29 cellular contexts compared by ENCODE assay signal in genomic region chr14:75005357-75005756, GRCh38. TPM values are rescaled to one million over a fixed set of nuclear protein-coding genes. Genes with fewer than 3 reads are reported as not detected.
A peak's percentile ranks its signal among the peaks of the same experiment; 100 is the strongest.
DNase-seq lines count a peak whose midpoint lies in the region; ATAC-seq and TF ChIP-seq lines count a peak whose summit lies in the region.
"Had no signal": no experiment of that assay in that cellular context is flagged by ENCODE, and none has a peak within 500 bp of the region (broad histone marks: within the 10 kb centered on the region; RNA-seq: fewer than 3 reads in every experiment).

No MANE protein-coding gene starts in this region.

- H3K79me1 ChIP-seq in H9 (ENCODE audit: insufficient read depth, low read depth, low read length, poor library complexity, severe bottlenecking) = peaks cover 7% of the 10 kb centered on the region

- H2BK15ac ChIP-seq in H9 (ENCODE audit: low read depth, low read length) = no peak overlapping the region

- peak overlapping the region in 2 of 3 donors; percentile 7 to 98 for H3K27ac Mint-ChIP-seq in CD4-positive, CD25-positive, alpha-beta regulatory T cell
- H3K27ac Mint-ChIP-seq in activated T-helper 17 cell treated with anti-CD3 and anti-CD28 coated beads, Interleukin-2, amount 50 U/mL, for 72 hours = peak overlapping the region; percentile 99
- H3K27ac Mint-ChIP-seq in nephron = no peak overlapping the region
- H3K27ac Mint-ChIP-seq in H9 = no peak overlapping the region
- H3K27ac Mint-ChIP-seq: activated CD4-positive, alpha-beta T cell treated with anti-CD3 and anti-CD28 coated beads for 36 hours had no signal

- H3K79me2 ChIP-seq in DND-41 (ENCODE audit: insufficient read depth, low read length) (peaks cover 22% of the 10 kb centered on the region), H9 (ENCODE audit: insufficient read depth, low read length) (peaks cover 6% of the 10 kb centered on the region; the same call in 1 of the 2 replicates)

- H3K9me3 Mint-ChIP-seq in CD4-positive, CD25-positive, alpha-beta regulatory T cell = peaks cover 0 to 2% (median 0%) of the 10 kb centered on the region in 7 donors
- no peaks in the 10 kb centered on the region for H3K9me3 Mint-ChIP-seq in activated T-helper 17 cell treated with anti-CD3 and anti-CD28 coated beads, Interleukin-2, amount 50 U/mL, for 72 hours
- H3K9me3 Mint-ChIP-seq in nephron (peaks cover 7% of the 10 kb centered on the region), H9 (peaks cover 3 to 4% of the 10 kb centered on the region in 2 experiments; a peak in 1 of 5 replicates)

- peaks cover 54% of the 10 kb centered on the region for H3K36me3 Mint-ChIP-seq in CD4-positive, CD25-positive, alpha-beta regulatory T cell
- peaks cover 78% of the 10 kb centered on the region for H3K36me3 Mint-ChIP-seq in activated T-helper 17 cell treated with anti-CD3 and anti-CD28 coated beads, Interleukin-2, amount 50 U/mL, for 72 hours (ENCODE audit: low read depth)
- H3K36me3 Mint-ChIP-seq in nephron (ENCODE audit: low read depth) = peaks cover 50% of the 10 kb centered on the region
- H3K36me3 Mint-ChIP-seq in H9 (ENCODE audit: insufficient read depth in 1 of 3, low read depth in 3 of 3) = peaks cover 2 to 67% (median 52%) of the 10 kb centered on the region in 3 experiments; a peak in 6 of 7 replicates

- no peak overlapping the region for H3K18ac ChIP-seq in H9 (ENCODE audit: insufficient read length, low read depth, low read length)

- H4K20me1 ChIP-seq in DND-41 (ENCODE audit: insufficient read depth, low read length) (0 out of 2 replicates have a peak, but pooled peaks cover 3% of the 10 kb centered on the region), H9 (ENCODE audit: control insufficient read depth, insufficient read depth, insufficient read length) (no peaks in the 10 kb centered on the region)

- no peak overlapping the region for H3K4ac ChIP-seq in H9 (ENCODE audit: low read depth, low read length)

- H3K9me3 ChIP-seq in CD4-positive, CD25-positive, alpha-beta regulatory T cell (ENCODE audit: control insufficient read depth in 2 of 2, low read length in 2 of 2) = no peaks in the 10 kb centered on the region
- no peaks in the 10 kb centered on the region for H3K9me3 ChIP-seq in DND-41 (ENCODE audit: insufficient read depth, low read length, severe bottlenecking)
- no peaks in the 10 kb centered on the region for H3K9me3 ChIP-seq in H9 (ENCODE audit: control insufficient read depth, low read depth, low read length)
- H3K9me3 ChIP-seq: esophagus muscularis mucosa, lower lobe of right lung, pancreas, upper lobe of left lung had no signal

- no peak overlapping the region for H3K4me3 ChIP-seq in CD4-positive, CD25-positive, alpha-beta regulatory T cell (ENCODE audit: low read depth, low read length)
- no peak overlapping the region for H3K4me3 ChIP-seq in DND-41 (ENCODE audit: low read depth in 1 of 2, low read length in 2 of 2)
- H3K4me3 ChIP-seq: esophagus muscularis mucosa, HAP-1, lower lobe of right lung, pancreas, SK-N-MC, smooth muscle cell, upper lobe of left lung had no signal

- no peak overlapping the region for H2BK120ac ChIP-seq in H9 (ENCODE audit: low read depth, low read length, poor library complexity, severe bottlenecking)

- no peak overlapping the region for H2AK5ac ChIP-seq in H9 (ENCODE audit: insufficient read length, low read length)

- no CpG with 5 or more reads among the region's 3 CpGs for WGBS in H9 (ENCODE audit: extremely low coverage, insufficient read length, low lambda C conversion rate)

- no peaks in the 10 kb centered on the region for H3K27me3 ChIP-seq in CD4-positive, CD25-positive, alpha-beta regulatory T cell (ENCODE audit: control insufficient read depth, insufficient read depth, low read length)
- no peaks in the 10 kb centered on the region for H3K27me3 ChIP-seq in DND-41 (ENCODE audit: insufficient read depth, low read length, poor library complexity)
- H3K27me3 ChIP-seq in H9 (ENCODE audit: insufficient read depth, low read length) = no peaks in the 10 kb centered on the region
- H3K27me3 ChIP-seq: esophagus muscularis mucosa, pancreas, upper lobe of left lung had no signal

- H3K23ac ChIP-seq in H9 (ENCODE audit: insufficient read length, low read depth, low read length) = no peak overlapping the region

- H2AFZ ChIP-seq in DND-41 (ENCODE audit: low read depth, low read length) (no peak overlapping the region), H9 (ENCODE audit: low read length) (no peak overlapping the region)

- DNase-seq in CD4-positive, CD25-positive, alpha-beta regulatory T cell = no peak
- DNase-seq in DND-41 = no peak
- no peak for DNase-seq in H9
- DNase-seq in stimulated activated naive CD4-positive, alpha-beta T cell (lab: John Stamatoyannopoulos, UW) = no peak
- DNase-seq: activated CD4-positive, alpha-beta T cell treated with anti-CD3 and anti-CD28 coated beads for 36 hours; activated gamma-delta T cell treated with Interleukin-2 at 50 U/mL for 16 hours; amniotic stem cell; CD8-positive, alpha-beta memory T cell; DMS153; effector CD4-positive, alpha-beta T cell; KG1; lower lobe of right lung; NCI-H1417 treated with DMSO at 0.1 percent for 48 hours; NCI-H2081; NCI-H226; NCI-H69; pancreas; stimulated activated CD4-positive, alpha-beta T cell treated with anti-CD3 and anti-CD28 coated beads, Interleukin-1b, Interleukin-23, amount 100 ng/mL, for 48 hours; stimulated activated CD8-positive, alpha-beta memory T cell treated with anti-CD3 and anti-CD28 coated beads, Interleukin-4, amount 100 ng/mL, for 48 hours; upper lobe of left lung had no signal

- no peak overlapping the region for H4K91ac ChIP-seq in H9 (ENCODE audit: insufficient read length, low read depth, low read length)

- no peak overlapping the region for H2BK20ac ChIP-seq in H9 (ENCODE audit: low read depth, low read length, poor library complexity, severe bottlenecking)

- no peak overlapping the region for H4K5ac ChIP-seq in H9 (ENCODE audit: insufficient read length, low read depth, low read length)

- H3T11ph ChIP-seq in H9 (ENCODE audit: low read length) = no peak overlapping the region

- no peak overlapping the region for H3K27ac ChIP-seq in CD4-positive, CD25-positive, alpha-beta regulatory T cell (ENCODE audit: insufficient read depth, low read length, poor library complexity, severe bottlenecking)
- H3K27ac ChIP-seq in DND-41 (ENCODE audit: low read length) (no peak overlapping the region), H9 (ENCODE audit: insufficient read length, low read depth, low read length) (no peak overlapping the region)
- H3K27ac ChIP-seq: esophagus muscularis mucosa, lower lobe of right lung, pancreas, SK-N-MC, upper lobe of left lung had no signal

- peak overlapping the region in 3 of 4 donors; percentile 11 to 95 (median 56) for H3K4me3 Mint-ChIP-seq in CD4-positive, CD25-positive, alpha-beta regulatory T cell
- H3K4me3 Mint-ChIP-seq in activated T-helper 17 cell treated with anti-CD3 and anti-CD28 coated beads, Interleukin-2, amount 50 U/mL, for 72 hours = no peak overlapping the region
- H3K4me3 Mint-ChIP-seq in nephron (peak overlapping the region; percentile 36 to 62 (median 59)), H9 (no peak overlapping the region)
- H3K4me3 Mint-ChIP-seq: activated CD4-positive, alpha-beta T cell treated with anti-CD3 and anti-CD28 coated beads for 36 hours had no signal

- no peak overlapping the region for H2BK12ac ChIP-seq in H9 (ENCODE audit: insufficient read length, low read depth, low read length)

- no peak overlapping the region for H3K56ac ChIP-seq in H9 (ENCODE audit: insufficient read length, low read depth, low read length)

- H3K9ac ChIP-seq in DND-41 (ENCODE audit: low read depth, low read length) (no peak overlapping the region), H9 (ENCODE audit: extremely low read depth, insufficient read length, low read length) (no peak overlapping the region)

- H3K14ac ChIP-seq in H9 (ENCODE audit: insufficient read depth, low read length) = no peak overlapping the region

- H3K27me3 Mint-ChIP-seq in CD4-positive, CD25-positive, alpha-beta regulatory T cell = peaks cover 9% of the 10 kb centered on the region
- no peaks in the 10 kb centered on the region for H3K27me3 Mint-ChIP-seq in activated T-helper 17 cell treated with anti-CD3 and anti-CD28 coated beads, Interleukin-2, amount 50 U/mL, for 72 hours
- H3K27me3 Mint-ChIP-seq in nephron (ENCODE audit: low read depth) = no peaks in the 10 kb centered on the region
- H3K27me3 Mint-ChIP-seq in H9 (ENCODE audit: low read depth) = no peaks in the 10 kb centered on the region
- H3K27me3 Mint-ChIP-seq: activated CD4-positive, alpha-beta T cell treated with anti-CD3 and anti-CD28 coated beads for 36 hours; CD8-positive, alpha-beta memory T cell had no signal

- TF ChIP-seq CTCF in DND-41 (IDR thresholded peaks at IDR 0.05; ENCODE audit: borderline replicate concordance, extremely low read depth, low read length, poor library complexity, severe bottlenecking) = no peak
- no peak for TF ChIP-seq CTCF in nephron (IDR thresholded peaks at IDR 0.05; ENCODE audit: unreplicated experiment in 3 of 3)
- no peak for TF ChIP-seq CTCF in H9 (conservative IDR thresholded peaks at IDR 0.05)

- H3K23me2 ChIP-seq in H9 (ENCODE audit: insufficient read length, low read depth, low read length, poor library complexity, severe bottlenecking) = peaks cover 12% of the 10 kb centered on the region

- peaks cover 29 to 58% (median 48%) of the 10 kb centered on the region in 4 donors for H3K4me1 Mint-ChIP-seq in CD4-positive, CD25-positive, alpha-beta regulatory T cell
- H3K4me1 Mint-ChIP-seq in activated T-helper 17 cell treated with anti-CD3 and anti-CD28 coated beads, Interleukin-2, amount 50 U/mL, for 72 hours = peaks cover 20% of the 10 kb centered on the region
- peaks cover 35% of the 10 kb centered on the region for H3K4me1 Mint-ChIP-seq in nephron
- H3K4me1 Mint-ChIP-seq in H9 = peaks cover 12 to 15% of the 10 kb centered on the region in 2 experiments

- no peak overlapping the region for H4K8ac ChIP-seq in H9 (replicated peaks; ENCODE audit: insufficient read length, low read depth, low read length)

- peaks cover 52% of the 10 kb centered on the region for H3K36me3 ChIP-seq in CD4-positive, CD25-positive, alpha-beta regulatory T cell (ENCODE audit: control insufficient read depth, insufficient read depth, low read length)
- H3K36me3 ChIP-seq in DND-41 (ENCODE audit: insufficient read depth, low read length) = peaks cover 69% of the 10 kb centered on the region

- H3K4me2 ChIP-seq in DND-41 (ENCODE audit: insufficient read depth, low read length) (0 out of 2 replicates have a peak overlapping the region, but pooled peaks have one; percentile 5), H9 (ENCODE audit: insufficient read depth, insufficient read length, low read length) (no peak overlapping the region)
- H3K4me2 ChIP-seq: smooth muscle cell had no signal

- ATAC-seq in CD4-positive, CD25-positive, alpha-beta regulatory T cell (ENCODE audit: low read depth in 2 of 2) = no peak
- ATAC-seq in DND-41 (ENCODE audit: insufficient read depth, low read depth) (no peak), HG03280 (IDR thresholded peaks at IDR 0.05; ENCODE audit: unreplicated experiment) (no peak)
- no peak for ATAC-seq in activated T-helper 17 cell treated with anti-CD3 and anti-CD28 coated beads, Interleukin-2, amount 50 U/mL, for 72 hours (replicated peaks)
- ATAC-seq: activated CD4-positive, alpha-beta T cell treated with anti-CD3 and anti-CD28 coated beads for 36 hours; lower lobe of right lung; pancreas had no signal

- no peak overlapping the region for H2BK5ac ChIP-seq in H9 (ENCODE audit: insufficient read length, low read length)

- H3K4me1 ChIP-seq in CD4-positive, CD25-positive, alpha-beta regulatory T cell (ENCODE audit: control insufficient read depth, insufficient read depth, low read length, poor library complexity, severe bottlenecking) = peaks cover 33% of the 10 kb centered on the region
- peaks cover 30% of the 10 kb centered on the region for H3K4me1 ChIP-seq in DND-41 (ENCODE audit: insufficient read depth, low read length)
- peaks cover 5% of the 10 kb centered on the region; the same call in 1 of the 2 replicates for H3K4me1 ChIP-seq in H9 (ENCODE audit: insufficient read depth, low read length)

RNA-seq across cellular contexts. Expression of gene EIF2B2, which starts 2.6 kb away (rescaled TPM):
- 24.2 TPM for total RNA-seq in CD4-positive, CD25-positive, alpha-beta regulatory T cell
- polyA plus RNA-seq in CD4-positive, CD25-positive, alpha-beta regulatory T cell = 10 to 100 TPM; 39.9 to 61.6 (median 49.8) TPM
- 10 to 100 TPM; 27.4 to 44.3 TPM for total RNA-seq in activated T-helper 17 cell treated with anti-CD3 and anti-CD28 coated beads, Interleukin-2, amount 50 U/mL, for 72 hours
- total RNA-seq in H9 (2021) = 48.3 and 53.4 TPM in 2 replicates

RNA-seq across cellular contexts. Expression of gene MLH3, which starts 45.9 kb away (rescaled TPM):
- total RNA-seq in CD4-positive, CD25-positive, alpha-beta regulatory T cell = 18.9 TPM
- 10 to 100 TPM in 2 of 4 donors, 1 to 10 TPM in 2; 7.2 to 14.8 (median 10.9) TPM for polyA plus RNA-seq in CD4-positive, CD25-positive, alpha-beta regulatory T cell
- 10 to 100 TPM; 31.4 to 46.7 TPM for total RNA-seq in activated T-helper 17 cell treated with anti-CD3 and anti-CD28 coated beads, Interleukin-2, amount 50 U/mL, for 72 hours
- total RNA-seq in H9 (2021) = 21.0 and 23.0 TPM in 2 replicates

RNA-seq across cellular contexts. Expression of gene PGF, which starts 50.0 kb away (rescaled TPM):
- total RNA-seq in CD4-positive, CD25-positive, alpha-beta regulatory T cell = not detected
- under 1 TPM in 1 of 4 donors, not detected in 3; 0.44 TPM for polyA plus RNA-seq in CD4-positive, CD25-positive, alpha-beta regulatory T cell
- under 1 TPM; 0.40 to 0.48 TPM for total RNA-seq in activated T-helper 17 cell treated with anti-CD3 and anti-CD28 coated beads, Interleukin-2, amount 50 U/mL, for 72 hours
- total RNA-seq in H9 (2021) = 2.3 and 2.8 TPM in 2 replicates
- total RNA-seq: mononuclear cell had no signal
- polyA plus RNA-seq: CD8-positive, alpha-beta memory T cell; neural cell had no signal

RNA-seq across cellular contexts. Expression of gene ACYP1, which starts 58.5 kb away (rescaled TPM):
- total RNA-seq in CD4-positive, CD25-positive, alpha-beta regulatory T cell = 21.9 TPM
- 10 to 100 TPM; 17.0 to 27.5 (median 20.0) TPM for polyA plus RNA-seq in CD4-positive, CD25-positive, alpha-beta regulatory T cell
- 10 to 100 TPM; 43.4 to 52.8 TPM for total RNA-seq in activated T-helper 17 cell treated with anti-CD3 and anti-CD28 coated beads, Interleukin-2, amount 50 U/mL, for 72 hours
- total RNA-seq in H9 (2021) = 15.5 and 18.9 TPM in 2 replicates

Comparison
In these comparisons a context has a peak if more than half of its experiments do, and no peak if none do; other contexts are left out.
1. H3K27ac Mint-ChIP-seq: peak in CD4-positive, CD25-positive, alpha-beta regulatory T cell (2 of 3) and activated T-helper 17 cell treated with anti-CD3 and anti-CD28 coated beads, Interleukin-2, amount 50 U/mL, for 72 hours (single experiment); none in nephron (0 of 3) and H9 (0 of 3).
2. H3K4me3 Mint-ChIP-seq: peak in CD4-positive, CD25-positive, alpha-beta regulatory T cell (3 of 4) and nephron (3 of 3); none in activated T-helper 17 cell treated with anti-CD3 and anti-CD28 coated beads, Interleukin-2, amount 50 U/mL, for 72 hours (single experiment) and H9 (0 of 2).